In genomic region chr4:137452799-137453198, GRCh38 we compare ENCODE assay signal across 25 cellular contexts.
A peak's percentile ranks its signal among the peaks of the same experiment; 100 is the strongest.
DNase-seq lines count a peak whose midpoint lies in the region; ATAC-seq, FAIRE-seq and TF ChIP-seq lines count a peak whose summit lies in the region.
"Had no signal": no experiment of that assay in that cellular context is flagged by ENCODE, and none has a peak within 500 bp of the region (broad histone marks: within the 10 kb centered on the region; RNA-seq: fewer than 3 reads in every experiment).

No MANE protein-coding gene starts in this region.

- no peak for TF ChIP-seq EP300 in H1 (IDR thresholded peaks at IDR 0.05; ENCODE audit: borderline replicate concordance in 1 of 2, low read depth in 2 of 2, low read length in 2 of 2)

- peaks cover 22% of the 10 kb centered on the region for H3K4me1 ChIP-seq in HUES6 (ENCODE audit: control insufficient read depth, insufficient read depth, low read length)
- peaks cover 0 to 11% (median 4%) of the 10 kb centered on the region in 4 experiments; a peak in 2 of 7 replicates for H3K4me1 ChIP-seq in H1 (replicated peaks in 1 of 4; ENCODE audit: control insufficient read depth in 3 of 4, insufficient read depth in 4 of 4, low read length in 3 of 4)

- no peak overlapping the region for H3K56ac ChIP-seq in H1 (replicated peaks; ENCODE audit: insufficient read length, low read depth, low read length)

- peaks cover 0 to 6% of the 10 kb centered on the region in 2 donors for H3K9me3 Mint-ChIP-seq in activated T-cell treated with anti-CD3 and anti-CD28 coated beads, Interleukin-2, amount 50 U/mL, for 72 hours
- H3K9me3 Mint-ChIP-seq in natural killer cell treated with Interleukin-12 subunit alpha and Interleukin-12 subunit beta and Interleukin-15 and Interleukin-18, amount 100 ng/mL, for 72 hours, result peaks cover 7% of the 10 kb centered on the region
- H3K9me3 Mint-ChIP-seq: HFFc6 had no signal

- CTCF ChIA-PET in H1 (lab: Charles Lee; ENCODE audit: partially characterized antibody), result interaction anchor here (1.1 kb wide), 1 partner anchor 329 kb away, joined by 3 read pairs; no protein-coding TSS in a partner anchor

- H3K4me2 ChIP-seq in H1 (ENCODE audit: insufficient read depth in 1 of 2, low read depth in 2 of 2, low read length in 2 of 2), result no peak overlapping the region
- H3K4me2 ChIP-seq: BLaER1 treated with 17β-estradiol and CSF1 and Interleukin-3, amounts not matched to agents 10 nM and 100 nM had no signal

- H4K91ac ChIP-seq in H1 (replicated peaks; ENCODE audit: insufficient read length, low read length), result no peak overlapping the region

- H3K79me2 ChIP-seq in H1 (ENCODE audit: control insufficient read depth in 1 of 2, insufficient read depth in 2 of 2, low read length in 2 of 2), result no peaks in the 10 kb centered on the region

- 100% methylated on average over 1 of the region's 1 CpG; no CpG with 5 or more reads in 1 of the 2 experiments for WGBS in H1 (ENCODE audit: extremely low coverage in 1 of 2, insufficient coverage in 1 of 2, insufficient read length in 1 of 2, insufficient replicate concordance in 2 of 2, low coverage in 1 of 2, low lambda C conversion rate in 2 of 2, missing lambda C conversion rate in 1 of 2), 2 experiments

- TF ChIP-seq RAD21 in H1 (IDR thresholded peaks at IDR 0.05 in 1 of 2, conservative IDR thresholded peaks at IDR 0.05 in 1 of 2; ENCODE audit: low read depth in 2 of 2, low read length in 2 of 2), result no peak

- no peak overlapping the region for H4K5ac ChIP-seq in H1 (ENCODE audit: insufficient read length, low read depth, low read length)

- H3K27me3 Mint-ChIP-seq in activated T-cell treated with anti-CD3 and anti-CD28 coated beads, Interleukin-2, amount 50 U/mL, for 72 hours (ENCODE audit: low read depth), result no peaks in the 10 kb centered on the region
- H3K27me3 Mint-ChIP-seq in natural killer cell treated with Interleukin-12 subunit alpha and Interleukin-12 subunit beta and Interleukin-15 and Interleukin-18, amount 100 ng/mL, for 72 hours, result no peaks in the 10 kb centered on the region
- H3K27me3 Mint-ChIP-seq: B cell; CD4-positive, alpha-beta T cell had no signal

- no peaks in the 10 kb centered on the region for H3K23me2 ChIP-seq in H1 (ENCODE audit: low read depth, low read length)

- no peak overlapping the region for H3K14ac ChIP-seq in H1 (ENCODE audit: insufficient read length)

- ATAC-seq in activated T-cell treated with anti-CD3 and anti-CD28 coated beads, Interleukin-2, amount 50 U/mL, for 72 hours (replicated peaks in 1 of 2), result peak; percentile 27 to 38
- no peak for ATAC-seq in natural killer cell treated with Interleukin-12 subunit alpha and Interleukin-12 subunit beta and Interleukin-15 and Interleukin-18, amount 100 ng/mL, for 72 hours
- ATAC-seq in GM21390 (IDR thresholded peaks at IDR 0.05; ENCODE audit: unreplicated experiment), result no peak

- H3K27me3 ChIP-seq in HUES6 (ENCODE audit: control insufficient read depth, insufficient read depth, low read length), result no peaks in the 10 kb centered on the region
- no peaks in the 10 kb centered on the region for H3K27me3 ChIP-seq in H1 (replicated peaks in 1 of 4; ENCODE audit: control insufficient read depth in 3 of 4, extremely low read depth in 1 of 4, insufficient read depth in 3 of 4, low read length in 3 of 4)
- H3K27me3 ChIP-seq: BLaER1 treated with 17β-estradiol and CSF1 and Interleukin-3, amounts not matched to agents 10 nM and 100 nM had no signal

- H4K20me1 ChIP-seq in H1 (replicated peaks in 1 of 2; ENCODE audit: control insufficient read depth in 1 of 2, insufficient read depth in 2 of 2, low read length in 2 of 2), result no peaks in the 10 kb centered on the region
- H4K20me1 ChIP-seq: BLaER1 treated with 17β-estradiol and CSF1 and Interleukin-3, amounts not matched to agents 10 nM and 100 nM had no signal

- no peak overlapping the region for H3K4me3 Mint-ChIP-seq in activated T-cell treated with anti-CD3 and anti-CD28 coated beads, Interleukin-2, amount 50 U/mL, for 72 hours
- no peak overlapping the region for H3K4me3 Mint-ChIP-seq in natural killer cell treated with Interleukin-12 subunit alpha and Interleukin-12 subunit beta and Interleukin-15 and Interleukin-18, amount 100 ng/mL, for 72 hours
- H3K4me3 Mint-ChIP-seq: B cell; CD14-positive monocyte; CD4-positive, alpha-beta T cell; CD8-positive, alpha-beta memory T cell; HFFc6 had no signal

- H2AFZ ChIP-seq in H1 (ENCODE audit: low read length), result no peak overlapping the region
- H2AFZ ChIP-seq: GM23248 had no signal

- no peaks in the 10 kb centered on the region for H3K36me3 Mint-ChIP-seq in activated T-cell treated with anti-CD3 and anti-CD28 coated beads, Interleukin-2, amount 50 U/mL, for 72 hours (ENCODE audit: insufficient read depth in 2 of 2)
- no peaks in the 10 kb centered on the region for H3K36me3 Mint-ChIP-seq in natural killer cell treated with Interleukin-12 subunit alpha and Interleukin-12 subunit beta and Interleukin-15 and Interleukin-18, amount 100 ng/mL, for 72 hours
- H3K36me3 Mint-ChIP-seq: CD14-positive monocyte; CD8-positive, alpha-beta memory T cell had no signal

- TF ChIP-seq POLR2A in H1 (IDR thresholded peaks at IDR 0.05; ENCODE audit: control extremely low read depth in 1 of 2, low read depth in 2 of 2, low read length in 2 of 2), result no peak

- H3K79me1 ChIP-seq in H1 (ENCODE audit: low read depth, low read length), result no peaks in the 10 kb centered on the region

- H2AK5ac ChIP-seq in H1 (ENCODE audit: low read depth, low read length), result no peak overlapping the region; the same call in 1 of the 2 replicates

- H3K27ac Mint-ChIP-seq in activated T-cell treated with anti-CD3 and anti-CD28 coated beads, Interleukin-2, amount 50 U/mL, for 72 hours, result no peak overlapping the region
- H3K27ac Mint-ChIP-seq in natural killer cell treated with Interleukin-12 subunit alpha and Interleukin-12 subunit beta and Interleukin-15 and Interleukin-18, amount 100 ng/mL, for 72 hours, result no peak overlapping the region
- H3K27ac Mint-ChIP-seq: B cell; CD14-positive monocyte; CD4-positive, alpha-beta T cell; CD8-positive, alpha-beta memory T cell; HFFc6 had no signal

- H2BK20ac ChIP-seq in H1 (ENCODE audit: low read length), result peak overlapping the region; percentile 41; the same call in 1 of the 2 replicates

- no peak overlapping the region for H3K4me3 ChIP-seq in HUES6 (ENCODE audit: low read depth, low read length)
- H3K4me3 ChIP-seq in H1 (ENCODE audit: extremely low read depth in 1 of 4, insufficient read depth in 2 of 4, low read depth in 3 of 4, low read length in 4 of 4), result no peak overlapping the region
- H3K4me3 ChIP-seq: BLaER1 treated with 17β-estradiol and CSF1 and Interleukin-3, amounts not matched to agents 10 nM and 100 nM; GM23248; HAP-1 had no signal

- H2BK15ac ChIP-seq in H1 (ENCODE audit: low read length), result no peak overlapping the region

- no peak overlapping the region for H4K8ac ChIP-seq in H1 (ENCODE audit: extremely low read depth, insufficient read depth, low read length)

- H2BK12ac ChIP-seq in H1 (ENCODE audit: low read depth, low read length), result peak overlapping the region; percentile 82; the same call in 1 of the 2 replicates

- H3K4ac ChIP-seq in H1 (replicated peaks; ENCODE audit: insufficient read length, low read depth, low read length), result no peak overlapping the region

- H3K9me3 ChIP-seq in HUES6 (ENCODE audit: control insufficient read depth, insufficient read depth, low read depth, low read length), result no peaks in the 10 kb centered on the region
- H3K9me3 ChIP-seq in H1 (ENCODE audit: insufficient read depth in 2 of 2, low read depth in 1 of 2, low read length in 1 of 2), result no peaks in the 10 kb centered on the region
- H3K9me3 ChIP-seq: BLaER1 treated with 17β-estradiol and CSF1 and Interleukin-3, amounts not matched to agents 10 nM and 100 nM had no signal

- H3K36me3 ChIP-seq in HUES6 (ENCODE audit: control insufficient read depth, insufficient read depth, low read length) (no peaks in the 10 kb centered on the region), H1 (ENCODE audit: control insufficient read depth in 2 of 4, insufficient read depth in 4 of 4, low read length in 3 of 4) (no peaks in the 10 kb centered on the region)
- H3K36me3 ChIP-seq: BLaER1 treated with 17β-estradiol and CSF1 and Interleukin-3, amounts not matched to agents 10 nM and 100 nM; HAP-1 had no signal

- TF ChIP-seq CTCF in H1 (IDR thresholded peaks at IDR 0.05; ENCODE audit: control extremely low read depth in 1 of 3, insufficient read depth in 1 of 3, low read depth in 1 of 3, low read length in 3 of 3), result no peak

- H2BK5ac ChIP-seq in H1 (ENCODE audit: low read depth, low read length), result peak overlapping the region; percentile 45; the same call in 1 of the 2 replicates

- H3K23ac ChIP-seq in H1 (ENCODE audit: insufficient read length), result no peak overlapping the region

- no peaks in the 10 kb centered on the region for H3K4me1 Mint-ChIP-seq in activated T-cell treated with anti-CD3 and anti-CD28 coated beads, Interleukin-2, amount 50 U/mL, for 72 hours (ENCODE audit: low read depth)
- H3K4me1 Mint-ChIP-seq in natural killer cell treated with Interleukin-12 subunit alpha and Interleukin-12 subunit beta and Interleukin-15 and Interleukin-18, amount 100 ng/mL, for 72 hours (ENCODE audit: low read depth in 2 of 2), result no peaks in the 10 kb centered on the region
- H3K4me1 Mint-ChIP-seq: B cell; CD14-positive monocyte; CD8-positive, alpha-beta memory T cell had no signal

- no peak overlapping the region for H3K9ac ChIP-seq in HUES6 (ENCODE audit: low read length)
- no peak overlapping the region for H3K9ac ChIP-seq in H1 (replicated peaks in 1 of 4; ENCODE audit: extremely low read depth in 1 of 4, low read depth in 3 of 4, low read length in 3 of 4)
- H3K9ac ChIP-seq: BLaER1 treated with 17β-estradiol and CSF1 and Interleukin-3, amounts not matched to agents 10 nM and 100 nM; GM23248 had no signal

- POLR2A ChIA-PET in H1 (lab: Charles Lee; ENCODE audit: partially characterized antibody), result no interaction called here

- no peak for FAIRE-seq in H1 (lab: Jason Lieb, UNC)
- FAIRE-seq: A204.1, D721Med, GM12892, H54 had no signal

- no peak overlapping the region for H3K18ac ChIP-seq in H1 (ENCODE audit: extremely low read depth, low read length)

- DNase-seq in activated T-cell treated with anti-CD3 and anti-CD28 coated beads, Interleukin-2, amount 50 U/mL, for 72 hours, result no peak
- DNase-seq in activated T-cell treated with anti-CD3 and anti-CD28 coated beads, Interleukin-2, amount 50 U/mL, for 48 hours, result no peak
- DNase-seq in H1 (ENCODE audit: low read depth in 1 of 2, low spot score in 2 of 2) (no peak), putamen (ENCODE audit: low spot score) (no peak), amniotic stem cell (lab: John Stamatoyannopoulos, UW) (no peak)
- DNase-seq in natural killer cell treated with Interleukin-12 subunit alpha and Interleukin-12 subunit beta and Interleukin-15 and Interleukin-18, amount 100 ng/mL, for 72 hours (ENCODE audit: low spot score), result no peak
- DNase-seq: CD4-positive, alpha-beta T cell; CD8-positive, alpha-beta memory T cell; DMS 273 treated with DMSO at 0.1 percent for 48 hours; DMS79; EL; GDM1; GM23248; HFFc6 had no signal

- H2BK120ac ChIP-seq in H1 (replicated peaks; ENCODE audit: low read depth, low read length), result no peak overlapping the region

- peak overlapping the region; percentile 90; the same call in 1 of the 2 replicates for H3K27ac ChIP-seq in HUES6 (ENCODE audit: low read depth, low read length)
- no peak overlapping the region for H3K27ac ChIP-seq in H1 (ENCODE audit: low read depth, low read length)
- H3K27ac ChIP-seq: 22Rv1; BLaER1 treated with 17β-estradiol and CSF1 and Interleukin-3, amounts not matched to agents 10 nM and 100 nM; GM23248 had no signal

Comparison
In these comparisons a context has a peak if more than half of its experiments do, and no peak if none do; other contexts are left out.
1. ATAC-seq: peak in activated T-cell treated with anti-CD3 and anti-CD28 coated beads, Interleukin-2, amount 50 U/mL, for 72 hours (2 of 2); none in natural killer cell treated with Interleukin-12 subunit alpha and Interleukin-12 subunit beta and Interleukin-15 and Interleukin-18, amount 100 ng/mL, for 72 hours (0 of 2) and GM21390 (single experiment).